9 cellular contexts compared by ENCODE assay signal in the genomic region with DNA sequence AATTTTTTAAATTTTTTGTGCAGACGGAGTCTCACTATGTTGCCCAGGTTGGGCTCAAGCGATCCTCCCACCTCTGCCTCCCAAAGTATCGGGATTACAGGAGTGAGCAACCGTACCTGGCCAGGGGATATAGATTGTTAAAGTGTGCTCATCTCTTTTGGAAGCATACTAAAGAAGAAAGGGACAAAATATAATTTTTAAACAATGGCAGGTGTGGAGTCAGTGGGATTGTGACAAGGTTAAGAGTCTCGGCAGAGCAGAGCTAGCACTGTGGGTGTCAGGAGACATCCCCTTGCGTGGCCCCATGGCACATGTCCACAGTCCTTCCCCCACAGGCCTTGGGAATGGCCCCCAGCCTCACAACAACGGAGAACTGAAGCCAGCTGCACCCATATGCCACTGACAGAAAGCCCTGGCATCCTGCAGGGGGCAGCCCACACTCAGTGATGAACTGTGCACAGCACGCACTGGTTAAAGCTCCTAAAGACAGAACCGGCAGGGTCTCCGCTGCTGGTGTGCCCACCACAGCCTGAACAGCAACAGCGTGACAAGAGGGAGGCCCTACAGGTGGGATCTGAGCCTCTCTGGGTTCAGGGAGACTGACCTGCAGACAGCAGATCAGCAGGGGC. TPM values are rescaled to one million over a fixed set of nuclear protein-coding genes. Genes with fewer than 3 reads are reported as not detected.
DNase-seq lines count a peak whose midpoint lies in the region; ATAC-seq and TF ChIP-seq lines count a peak whose summit lies in the region.
"Had no signal": no experiment of that assay in that cellular context is flagged by ENCODE, and none has a peak within 500 bp of the region (broad histone marks: within the 10 kb centered on the region; RNA-seq: fewer than 3 reads in every experiment).

No MANE protein-coding gene starts in this region.

- DNase-seq in AG08395 (ENCODE audit: low spot score), result peak; percentile 35
- peak; percentile 47 for DNase-seq in GM23248
- peak; percentile 84 for DNase-seq in endodermal cell
- DNase-seq in osteoblast (ENCODE audit: insufficient read length, low spot score, missing footprints), result peak; percentile 79
- DNase-seq in NCI-H2107 (lab: John Stamatoyannopoulos, UW), result no peak

- peaks cover 43% of the 10 kb centered on the region for H3K36me3 Mint-ChIP-seq in endodermal cell (ENCODE audit: low read depth)

- H3K27me3 ChIP-seq in GM23248 (replicated peaks; ENCODE audit: insufficient read depth), result no peaks in the 10 kb centered on the region
- H3K27me3 ChIP-seq in endodermal cell (ENCODE audit: control insufficient read depth, insufficient read depth, low read length, poor library complexity, severe bottlenecking), result no peaks in the 10 kb centered on the region
- no peaks in the 10 kb centered on the region for H3K27me3 ChIP-seq in osteoblast (ENCODE audit: insufficient read depth, low read length)

- H3K79me2 ChIP-seq in GM23248 (ENCODE audit: insufficient read depth) (no peaks in the 10 kb centered on the region), osteoblast (ENCODE audit: insufficient read depth, low read length) (no peaks in the 10 kb centered on the region)

- H4K20me1 ChIP-seq in GM23248 (ENCODE audit: insufficient read depth), result no peaks in the 10 kb centered on the region
- no peaks in the 10 kb centered on the region for H4K20me1 ChIP-seq in osteoblast (ENCODE audit: insufficient read depth, low read length)

- H2AFZ ChIP-seq in GM23248, result no peak overlapping the region
- H2AFZ ChIP-seq in osteoblast (ENCODE audit: low read length), result no peak overlapping the region

- H3K27ac ChIP-seq in GM23248, result no peak overlapping the region
- no peak overlapping the region for H3K27ac ChIP-seq in VCaP
- H3K27ac ChIP-seq in endodermal cell (ENCODE audit: low read depth, low read length), result no peak overlapping the region
- H3K27ac ChIP-seq in osteoblast (ENCODE audit: low read depth, low read length), result no peak overlapping the region

- H3K4me1 ChIP-seq in GM23248 (ENCODE audit: insufficient read depth), result peaks cover 23% of the 10 kb centered on the region
- no peaks in the 10 kb centered on the region for H3K4me1 ChIP-seq in endodermal cell (ENCODE audit: control insufficient read depth, insufficient read depth, low read length)
- peaks cover 19% of the 10 kb centered on the region for H3K4me1 ChIP-seq in osteoblast (ENCODE audit: insufficient read depth, low read length)

- H3K4me1 Mint-ChIP-seq in endodermal cell, result peaks cover 11% of the 10 kb centered on the region
- H3K4me1 Mint-ChIP-seq: activated naive CD4-positive, alpha-beta T cell treated with anti-CD3 and anti-CD28 coated beads, Interleukin-2, amount 50 U/mL, for 24 hours had no signal

- H3K27me3 Mint-ChIP-seq in endodermal cell (ENCODE audit: insufficient read depth), result no peaks in the 10 kb centered on the region
- H3K27me3 Mint-ChIP-seq: activated naive CD4-positive, alpha-beta T cell treated with anti-CD3 and anti-CD28 coated beads, Interleukin-2, amount 50 U/mL, for 24 hours had no signal

- no peak overlapping the region for H3K4me3 Mint-ChIP-seq in endodermal cell
- H3K4me3 Mint-ChIP-seq: activated naive CD4-positive, alpha-beta T cell treated with anti-CD3 and anti-CD28 coated beads, Interleukin-2, amount 50 U/mL, for 24 hours had no signal

- no peak overlapping the region for H3K4me3 ChIP-seq in GM23248
- H3K4me3 ChIP-seq in endodermal cell (ENCODE audit: low read length), result no peak overlapping the region
- no peak overlapping the region for H3K4me3 ChIP-seq in osteoblast (ENCODE audit: insufficient read depth, low read length)

- H3K4me2 ChIP-seq in GM23248 (ENCODE audit: unreplicated experiment), result no peak overlapping the region
- no peak overlapping the region for H3K4me2 ChIP-seq in osteoblast (ENCODE audit: insufficient read depth, low read length)

- H3K9me2 ChIP-seq in GM23248 (ENCODE audit: insufficient read depth), result no peaks in the 10 kb centered on the region

- no peaks in the 10 kb centered on the region for H3K9me3 Mint-ChIP-seq in endodermal cell
- H3K9me3 Mint-ChIP-seq: activated naive CD4-positive, alpha-beta T cell treated with anti-CD3 and anti-CD28 coated beads, Interleukin-2, amount 50 U/mL, for 24 hours had no signal

- ATAC-seq in HG03135 (IDR thresholded peaks at IDR 0.05; ENCODE audit: unreplicated experiment), result no peak
- no peak for ATAC-seq in HG03354 (IDR thresholded peaks at IDR 0.05; ENCODE audit: poor library complexity, severe bottlenecking, unreplicated experiment)

- H3K9ac ChIP-seq in GM23248, result no peak overlapping the region
- H3K9ac ChIP-seq in endodermal cell (ENCODE audit: extremely low read depth, low read length, poor library complexity, severe bottlenecking), result no peak overlapping the region

- H3K9me3 ChIP-seq in GM23248 (ENCODE audit: low read depth) (no peaks in the 10 kb centered on the region), endodermal cell (ENCODE audit: control insufficient read depth, low read length) (no peaks in the 10 kb centered on the region), osteoblast (ENCODE audit: low read depth, low read length) (no peaks in the 10 kb centered on the region)

- WGBS in GM23248 (ENCODE audit: low coverage in 1 of 2, low lambda C conversion rate in 2 of 2, missing lambda C conversion rate in 2 of 2), 2 experiments, result 77 to 80% methylated on average over 11 of the region's 11 CpGs
- 85 to 87% methylated on average over 10 to 11 of the region's 11 CpGs for WGBS in endodermal cell (ENCODE audit: insufficient coverage in 1 of 2, insufficient read length in 1 of 2), 2 experiments

- H3F3A ChIP-seq in GM23248 (ENCODE audit: insufficient read depth), result peaks cover 29% of the 10 kb centered on the region

- TF ChIP-seq CTCF in VCaP (conservative IDR thresholded peaks at IDR 0.05), result peak; percentile 76
- TF ChIP-seq CTCF in endodermal cell (conservative IDR thresholded peaks at IDR 0.05), result peak; percentile 81
- peak; percentile 60 for TF ChIP-seq CTCF in osteoblast (IDR thresholded peaks at IDR 0.05; ENCODE audit: extremely low read depth, low read depth, low read length)

- H3K36me3 ChIP-seq in GM23248 (ENCODE audit: low read depth) (peaks cover 14% of the 10 kb centered on the region), endodermal cell (ENCODE audit: control insufficient read depth, insufficient read depth, low read length) (peaks cover 71% of the 10 kb centered on the region), osteoblast (ENCODE audit: insufficient read depth, low read length) (peaks cover 62% of the 10 kb centered on the region)

- no peak overlapping the region for H3K27ac Mint-ChIP-seq in endodermal cell
- H3K27ac Mint-ChIP-seq: activated naive CD4-positive, alpha-beta T cell treated with anti-CD3 and anti-CD28 coated beads, Interleukin-2, amount 50 U/mL, for 24 hours had no signal

- in situ Hi-C loops in GM23248 (cut with MboI), result no loop called here

RNA-seq across cellular contexts. Expression of a gene that starts 29.9 kb away (rescaled TPM):
- not detected in 2 replicates for total RNA-seq in GM23248 (2014; rRNA removed; shearing (Covaris generic))
- 0.13 and 0.26 TPM in 2 replicates for polyA plus RNA-seq in GM23248 (2016; fragmentation: Nextera tagmentation; extraction: Ambion mirVana)
- not detected for total RNA-seq in endodermal cell
- not detected for polyA plus RNA-seq in endodermal cell (2013, experiment 1 of 2)
- not detected for polyA plus RNA-seq in endodermal cell (2013, experiment 2 of 2)
- total RNA-seq in osteoblast, result not detected in 2 replicates

RNA-seq across cellular contexts. Expression of a gene that starts 54.8 kb away (rescaled TPM):
- 31.1 and 36.5 TPM in 2 replicates for total RNA-seq in GM23248 (2014; rRNA removed; shearing (Covaris generic))
- 29.7 and 34.5 TPM in 2 replicates for polyA plus RNA-seq in GM23248 (2016; fragmentation: Nextera tagmentation; extraction: Ambion mirVana)
- 10 to 100 TPM; 49.0 to 62.0 TPM for total RNA-seq in endodermal cell
- 35.3 TPM for polyA plus RNA-seq in endodermal cell (2013, experiment 1 of 2)
- 33.2 TPM for polyA plus RNA-seq in endodermal cell (2013, experiment 2 of 2)
- 61.9 and 63.4 TPM in 2 replicates for total RNA-seq in osteoblast

RNA-seq across cellular contexts. Expression of a gene that starts 55.0 kb away (rescaled TPM):
- 10.4 and 13.8 TPM in 2 replicates for total RNA-seq in GM23248 (2014; rRNA removed; shearing (Covaris generic))
- 35.8 and 40.9 TPM in 2 replicates for polyA plus RNA-seq in GM23248 (2016; fragmentation: Nextera tagmentation; extraction: Ambion mirVana)
- total RNA-seq in endodermal cell (10 to 100 TPM; 16.5 to 21.8 TPM), osteoblast (13.0 and 15.3 TPM in 2 replicates)
- polyA plus RNA-seq in endodermal cell (2013, experiment 1 of 2), result 17.1 TPM
- polyA plus RNA-seq in endodermal cell (2013, experiment 2 of 2), result 18.4 TPM
